In the genomic region with DNA sequence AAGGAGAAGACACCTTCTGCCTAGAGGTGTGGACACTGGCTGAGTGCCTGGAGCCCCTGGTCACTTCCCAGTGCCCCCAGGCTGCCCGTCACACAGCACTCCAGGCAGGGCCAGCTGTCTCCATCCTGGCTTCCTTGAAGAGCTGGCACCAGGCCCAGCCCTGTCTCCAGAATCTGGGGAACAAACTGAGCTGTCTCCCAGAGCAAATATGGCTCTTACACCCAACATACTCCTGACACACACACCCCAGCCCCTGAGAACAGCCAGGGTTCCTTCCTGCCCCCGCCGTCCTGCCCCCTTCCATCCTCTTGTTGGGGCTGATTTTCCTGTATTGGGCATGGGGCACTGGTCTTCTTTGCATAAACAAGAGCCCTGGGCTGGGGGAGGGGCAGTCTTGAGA, we compare ENCODE assay signal across 10 cellular contexts. TPM values are rescaled to one million over a fixed set of nuclear protein-coding genes. Genes with fewer than 3 reads are reported as not detected.
DNase-seq lines count a peak whose midpoint lies in the region; ATAC-seq and TF ChIP-seq lines count a peak whose summit lies in the region.
"Had no signal": no experiment of that assay in that cellular context is flagged by ENCODE, and none has a peak within 500 bp of the region (broad histone marks: within the 10 kb centered on the region; RNA-seq: fewer than 3 reads in every experiment).

No MANE protein-coding gene starts in this region.

- peaks cover 32% of the 10 kb centered on the region for H3K36me3 ChIP-seq in MG63
- H3K36me3 ChIP-seq in effector memory CD4-positive, alpha-beta T cell (ENCODE audit: control insufficient read depth, insufficient read depth, low read length): peaks cover 9% of the 10 kb centered on the region

- H3K4me1 ChIP-seq in effector memory CD4-positive, alpha-beta T cell (ENCODE audit: control insufficient read depth, insufficient read depth, low read length, poor library complexity, severe bottlenecking): peaks cover 82% of the 10 kb centered on the region

- H3K4me1 Mint-ChIP-seq in nephron: peaks cover 62% of the 10 kb centered on the region

- peak overlapping the region; percentile 58 for H3K27ac ChIP-seq in effector memory CD4-positive, alpha-beta T cell (ENCODE audit: insufficient read depth, low read length, poor library complexity, severe bottlenecking)

- H3K4me3 ChIP-seq in MG63: no peak overlapping the region
- no peak overlapping the region for H3K4me3 ChIP-seq in effector memory CD4-positive, alpha-beta T cell (ENCODE audit: insufficient read depth, low read depth, low read length, poor library complexity, severe bottlenecking)

- H3K27me3 Mint-ChIP-seq in nephron (ENCODE audit: low read depth): no peaks in the 10 kb centered on the region

- peak overlapping the region; percentile 81 to 97 (median 90) for H3K27ac Mint-ChIP-seq in nephron

- ATAC-seq in HG03045 (IDR thresholded peaks at IDR 0.05; ENCODE audit: unreplicated experiment) (no peak), GM21367 (IDR thresholded peaks at IDR 0.05; ENCODE audit: unreplicated experiment) (no peak)

- peak overlapping the region in 2 of 3 experiments; percentile 11 to 34 for H3K4me3 Mint-ChIP-seq in nephron

- H3K9me3 Mint-ChIP-seq in nephron: no peaks in the 10 kb centered on the region

- DNase-seq in COR-L47 (lab: John Stamatoyannopoulos, UW): peak; percentile 17
- peak; percentile 55 for DNase-seq in MG63
- DNase-seq in effector memory CD4-positive, alpha-beta T cell: no peak
- no peak for DNase-seq in Ammon's horn (ENCODE audit: low spot score)
- no peak for DNase-seq in HUDEP-2 (lab: John Stamatoyannopoulos, UW; ENCODE audit: unreplicated experiment in 76 of 76)
- DNase-seq: retina had no signal

- H3K9me3 ChIP-seq in MG63: no peaks in the 10 kb centered on the region
- no peaks in the 10 kb centered on the region for H3K9me3 ChIP-seq in effector memory CD4-positive, alpha-beta T cell (ENCODE audit: control insufficient read depth, low read length)

- H3K36me3 Mint-ChIP-seq in nephron (ENCODE audit: low read depth): peaks cover 6% of the 10 kb centered on the region

- H3K27me3 ChIP-seq in MG63: no peaks in the 10 kb centered on the region
- H3K27me3 ChIP-seq in effector memory CD4-positive, alpha-beta T cell (replicated peaks; ENCODE audit: control insufficient read depth, insufficient read depth, low read length, poor library complexity, severe bottlenecking): no peaks in the 10 kb centered on the region

- no peak for TF ChIP-seq CTCF in nephron (IDR thresholded peaks at IDR 0.05; ENCODE audit: unreplicated experiment in 3 of 3)

RNA-seq across cellular contexts. Expression of a gene that starts 9.1 kb away (rescaled TPM):
- 110 and 150 TPM in 2 replicates for total RNA-seq in MG63 (2014; rRNA removed; shearing (Covaris generic); ENCODE audit: low replicate concordance)

RNA-seq across cellular contexts. Expression of a gene that starts 18.6 kb away (rescaled TPM):
- total RNA-seq in MG63 (2014; rRNA removed; shearing (Covaris generic); ENCODE audit: low replicate concordance): 46.8 and 51.6 TPM in 2 replicates

RNA-seq across cellular contexts. Expression of a gene that starts 20.4 kb away (rescaled TPM):
- not detected in 2 replicates for total RNA-seq in MG63 (2014; rRNA removed; shearing (Covaris generic); ENCODE audit: low replicate concordance)
- total RNA-seq: fibroblast of villous mesenchyme had no signal

RNA-seq across cellular contexts. Expression of a gene that starts 44.8 kb away (rescaled TPM):
- total RNA-seq in MG63 (2014; rRNA removed; shearing (Covaris generic); ENCODE audit: low replicate concordance): not detected in 2 replicates
- total RNA-seq: fibroblast of villous mesenchyme had no signal

Comparison
In these comparisons a context has a peak if more than half of its experiments do, and no peak if none do; other contexts are left out.
1. DNase-seq: peak in COR-L47 (single experiment) and MG63 (single experiment); none in effector memory CD4-positive, alpha-beta T cell (0 of 3), Ammon's horn (single experiment) and HUDEP-2 (0 of 76).